Comparison of ENCODE assay signal across 15 cellular contexts in genomic region chr6:105795913-105796517, GRCh38.
DNase-seq lines count a peak whose midpoint lies in the region; ATAC-seq and TF ChIP-seq lines count a peak whose summit lies in the region.
"Had no signal": no experiment of that assay in that cellular context is flagged by ENCODE, and none has a peak within 500 bp of the region (broad histone marks: within the 10 kb centered on the region; RNA-seq: fewer than 3 reads in every experiment).

No MANE protein-coding gene starts in this region.

- H3K27ac Mint-ChIP-seq in HFFc6 = no peak overlapping the region
- H3K27ac Mint-ChIP-seq: IgD-negative memory B cell had no signal

- H2AK5ac ChIP-seq in trophoblast cell (ENCODE audit: low read length) = no peak overlapping the region

- no peaks in the 10 kb centered on the region for H3K9me3 Mint-ChIP-seq in HFFc6

- H3K4me2 ChIP-seq in trophoblast cell (ENCODE audit: low read length) = no peak overlapping the region

- H3K4me3 Mint-ChIP-seq in HFFc6 = no peak overlapping the region
- H3K4me3 Mint-ChIP-seq: IgD-negative memory B cell had no signal

- no peak for TF ChIP-seq CTCF in HFFc6 (IDR thresholded peaks at IDR 0.05)

- H3K36me3 ChIP-seq in adipocyte (ENCODE audit: control insufficient read depth, insufficient read depth, low read length, severe bottlenecking) (no peaks in the 10 kb centered on the region), trophoblast cell (ENCODE audit: control insufficient read depth in 1 of 2, insufficient read depth in 2 of 2, low read length in 2 of 2) (no peaks in the 10 kb centered on the region)

- H4K8ac ChIP-seq in trophoblast cell (ENCODE audit: low read depth, low read length) = no peak overlapping the region

- H3K4me3 ChIP-seq in adipocyte (ENCODE audit: low read length) (no peak overlapping the region), trophoblast cell (ENCODE audit: low read depth, low read length) (no peak overlapping the region)

- H2BK5ac ChIP-seq in trophoblast cell (ENCODE audit: low read depth, low read length, poor library complexity) = no peak overlapping the region

- no peak overlapping the region for H3K27ac ChIP-seq in trophoblast cell (ENCODE audit: low read depth, low read length)

- no peak overlapping the region for H2AFZ ChIP-seq in trophoblast cell (ENCODE audit: insufficient read depth, low read length, poor library complexity)

- ATAC-seq in GM18907 (IDR thresholded peaks at IDR 0.05; ENCODE audit: unreplicated experiment) = no peak
- ATAC-seq in HG03280 (IDR thresholded peaks at IDR 0.05; ENCODE audit: unreplicated experiment) = no peak

- no peak overlapping the region for H3K4ac ChIP-seq in trophoblast cell (ENCODE audit: low read depth, low read length)

- no peaks in the 10 kb centered on the region for H3K79me2 ChIP-seq in trophoblast cell (ENCODE audit: control insufficient read depth, insufficient read depth, low read length, poor library complexity)

- H3K36me3 Mint-ChIP-seq in HFFc6 (ENCODE audit: low read depth) = no peaks in the 10 kb centered on the region
- H3K36me3 Mint-ChIP-seq: IgD-negative memory B cell had no signal

- no peak overlapping the region for H4K12ac ChIP-seq in trophoblast cell (ENCODE audit: low read depth, low read length)

- H3K4me1 Mint-ChIP-seq in HFFc6 (ENCODE audit: low read depth) = peaks cover 66% of the 10 kb centered on the region

- DNase-seq in DMS53 (lab: John Stamatoyannopoulos, UW) (peak; percentile 91), HFFc6 (peak; percentile 15), adipocyte (ENCODE audit: low read depth) (peak; percentile 34), trophoblast cell (peak; percentile 43 to 71), OCI-M2 (lab: John Stamatoyannopoulos, UW; ENCODE audit: unreplicated experiment) (no peak), NCI-H1105 treated with DMSO at 0.1 percent for 48 hours (lab: John Stamatoyannopoulos, UW) (no peak)
- DNase-seq: aorta; NCI-H1417 treated with DMSO at 0.1 percent for 48 hours; NCI-H748 treated with DMSO at 0.1 percent for 48 hours; SIG-M5; stimulated activated CD4-positive, alpha-beta T cell treated with anti-CD3 and anti-CD28 coated beads, Interleukin-4, amount 100 ng/mL, for 1 hour; stimulated activated naive CD4-positive, alpha-beta T cell had no signal

- H3K4me1 ChIP-seq in adipocyte (ENCODE audit: control insufficient read depth, insufficient read depth, low read length) = peaks cover 67% of the 10 kb centered on the region
- no peaks in the 10 kb centered on the region for H3K4me1 ChIP-seq in trophoblast cell (ENCODE audit: control insufficient read depth in 1 of 2, insufficient read depth in 2 of 2, low read length in 2 of 2)

- no peak overlapping the region for H2BK120ac ChIP-seq in trophoblast cell (ENCODE audit: insufficient read depth, low read length, poor library complexity)

- H3K79me1 ChIP-seq in trophoblast cell (ENCODE audit: low read length) = no peaks in the 10 kb centered on the region

- H3K23ac ChIP-seq in trophoblast cell (ENCODE audit: low read length) = no peak overlapping the region

- H3K14ac ChIP-seq in trophoblast cell (ENCODE audit: low read length) = no peak overlapping the region

- no peaks in the 10 kb centered on the region for H3K27me3 ChIP-seq in adipocyte (replicated peaks; ENCODE audit: control insufficient read depth, insufficient read depth, low read length)
- H3K27me3 ChIP-seq in trophoblast cell (ENCODE audit: insufficient read depth, low read length) = no peaks in the 10 kb centered on the region

- no peak overlapping the region for H2BK12ac ChIP-seq in trophoblast cell (ENCODE audit: low read length)

- no peaks in the 10 kb centered on the region; the same call in 1 of the 2 replicates for H3K27me3 Mint-ChIP-seq in HFFc6 (ENCODE audit: insufficient read depth)

- no peak overlapping the region for H3K18ac ChIP-seq in trophoblast cell (ENCODE audit: low read length)

- WGBS in trophoblast cell (ENCODE audit: extremely low coverage, insufficient coverage, insufficient read length) = no CpG with 5 or more reads among the region's 9 CpGs

- H4K91ac ChIP-seq in trophoblast cell (ENCODE audit: low read depth, low read length) = no peak overlapping the region

- no peak overlapping the region for H3K9ac ChIP-seq in adipocyte (ENCODE audit: low read length)
- no peak overlapping the region for H3K9ac ChIP-seq in trophoblast cell (ENCODE audit: low read length)

- no peaks in the 10 kb centered on the region for H3K9me3 ChIP-seq in adipocyte (ENCODE audit: control insufficient read depth, low read length)
- H3K9me3 ChIP-seq in trophoblast cell (ENCODE audit: insufficient read depth, low read depth, low read length) = no peaks in the 10 kb centered on the region

Comparison
In these comparisons a context has a peak if more than half of its experiments do, and no peak if none do; other contexts are left out.
1. DNase-seq: peak in DMS53 (single experiment), HFFc6 (single experiment), adipocyte (single experiment) and trophoblast cell (2 of 2); none in OCI-M2 (single experiment) and NCI-H1105 treated with DMSO at 0.1 percent for 48 hours (single experiment).